ENCODE assay signal across 10 cellular contexts in genomic region chr6:136782021-136782770, GRCh38. TPM values are rescaled to one million over a fixed set of nuclear protein-coding genes. Genes with fewer than 3 reads are reported as not detected.
DNase-seq lines count a peak whose midpoint lies in the region; ATAC-seq and TF ChIP-seq lines count a peak whose summit lies in the region.
"Had no signal": no experiment of that assay in that cellular context is flagged by ENCODE, and none has a peak within 500 bp of the region (broad histone marks: within the 10 kb centered on the region; RNA-seq: fewer than 3 reads in every experiment).

No MANE protein-coding gene starts in this region.

- CTCF ChIA-PET in naive thymus-derived CD4-positive, alpha-beta T cell (lab: Charles Lee) = no interaction called here

- H3K9me3 Mint-ChIP-seq in naive thymus-derived CD4-positive, alpha-beta T cell = no peaks in the 10 kb centered on the region

- H3K9me3 ChIP-seq in naive thymus-derived CD4-positive, alpha-beta T cell (ENCODE audit: control insufficient read depth in 2 of 3, low read length in 3 of 3) = no peaks in the 10 kb centered on the region
- H3K9me3 ChIP-seq: prostate gland had no signal

- peak; percentile 26 for ATAC-seq in naive thymus-derived CD4-positive, alpha-beta T cell
- ATAC-seq in HG02588 (IDR thresholded peaks at IDR 0.05; ENCODE audit: unreplicated experiment) = no peak
- ATAC-seq in GM18909 (IDR thresholded peaks at IDR 0.05; ENCODE audit: poor library complexity, unreplicated experiment) = no peak

- POLR2A ChIA-PET in naive thymus-derived CD4-positive, alpha-beta T cell (lab: Charles Lee) = interaction anchor here (1.1 kb wide), 1 partner anchor 9 kb away, joined by 3 read pairs; no protein-coding TSS in a partner anchor

- in situ Hi-C loops in brain microvascular endothelial cell (cut with HindIII; ENCODE audit: low pct_ligation_motif_present, low sequenced_read_pairs) = no loop called here

- DNase-seq in DMS53 treated with DMSO at 0.1 percent for 48 hours (lab: John Stamatoyannopoulos, UW; ENCODE audit: unreplicated experiment) (peak; percentile 46), NCI-H226 (peak; percentile 59), brain microvascular endothelial cell (no peak), globus pallidus (ENCODE audit: low spot score) (no peak), KG1 (lab: John Stamatoyannopoulos, UW) (no peak)
- no peak for DNase-seq in naive thymus-derived CD4-positive, alpha-beta T cell
- DNase-seq: stimulated activated naive CD4-positive, alpha-beta T cell treated with Interleukin-2 at 50 U/mL for 16 hours had no signal

- no peaks in the 10 kb centered on the region for H3K27me3 Mint-ChIP-seq in naive thymus-derived CD4-positive, alpha-beta T cell

- H3K4me1 ChIP-seq in naive thymus-derived CD4-positive, alpha-beta T cell (ENCODE audit: control insufficient read depth in 2 of 2, insufficient read depth in 2 of 2, low read length in 2 of 2) = peaks cover 27 to 48% of the 10 kb centered on the region in 2 donors

- H3K4me3 Mint-ChIP-seq in naive thymus-derived CD4-positive, alpha-beta T cell = peak overlapping the region in 5 of 10 donors; percentile 6 to 47 (median 30)

- intact Hi-C loops in naive thymus-derived CD4-positive, alpha-beta T cell (cut with micrococcal nuclease) = loop anchor here in 1 of 2 donors (1.0 kb wide), 1 partner anchor 9 kb away; no protein-coding TSS in a partner anchor

- no peaks in the 10 kb centered on the region for H3K36me3 ChIP-seq in brain microvascular endothelial cell (replicated peaks)
- H3K36me3 ChIP-seq in naive thymus-derived CD4-positive, alpha-beta T cell (ENCODE audit: control insufficient read depth in 2 of 3, insufficient read depth in 3 of 3, low read length in 3 of 3) = no peaks in the 10 kb centered on the region
- H3K36me3 ChIP-seq: prostate gland had no signal

- H3K27ac Mint-ChIP-seq in naive thymus-derived CD4-positive, alpha-beta T cell = peak overlapping the region in 6 of 9 donors; percentile 9 to 84 (median 43)

- H3K4me3 ChIP-seq in brain microvascular endothelial cell (ENCODE audit: low read depth, low read length) = no peak overlapping the region
- H3K4me3 ChIP-seq in naive thymus-derived CD4-positive, alpha-beta T cell (ENCODE audit: low read length) = no peak overlapping the region
- H3K4me3 ChIP-seq: prostate gland had no signal

- H3K27me3 ChIP-seq in brain microvascular endothelial cell (replicated peaks) = no peaks in the 10 kb centered on the region
- H3K27me3 ChIP-seq in naive thymus-derived CD4-positive, alpha-beta T cell (ENCODE audit: control insufficient read depth in 2 of 2, insufficient read depth in 2 of 2, low read length in 2 of 2) = no peaks in the 10 kb centered on the region

- H3K4me1 Mint-ChIP-seq in naive thymus-derived CD4-positive, alpha-beta T cell = peaks cover 38 to 64% (median 49%) of the 10 kb centered on the region in 7 donors

- no peak for TF ChIP-seq CTCF in brain microvascular endothelial cell (IDR thresholded peaks at IDR 0.05; ENCODE audit: low read depth, low read length, missing control alignments)

- peaks cover 0 to 30% (median 0%) of the 10 kb centered on the region in 5 donors for H3K36me3 Mint-ChIP-seq in naive thymus-derived CD4-positive, alpha-beta T cell

- peak overlapping the region; percentile 40 for H3K27ac ChIP-seq in brain microvascular endothelial cell
- H3K27ac ChIP-seq in naive thymus-derived CD4-positive, alpha-beta T cell (ENCODE audit: low read depth, low read length) = no peak overlapping the region
- H3K27ac ChIP-seq: prostate gland had no signal

RNA-seq across cellular contexts. Expression of gene MAP3K5, which starts 10.1 kb away (rescaled TPM):
- total RNA-seq in naive thymus-derived CD4-positive, alpha-beta T cell = 10 to 100 TPM; 12.9 to 32.5 (median 14.0) TPM
- 1 to 10 TPM; 2.6 to 3.6 TPM for polyA plus RNA-seq in naive thymus-derived CD4-positive, alpha-beta T cell

RNA-seq across cellular contexts. Expression of gene PEX7, which starts 40.2 kb away (rescaled TPM):
- total RNA-seq in naive thymus-derived CD4-positive, alpha-beta T cell = 1 to 10 TPM; 4.0 to 6.2 (median 5.4) TPM
- polyA plus RNA-seq in naive thymus-derived CD4-positive, alpha-beta T cell = 1 to 10 TPM; 6.1 to 6.6 TPM

Comparison
In these comparisons a context has a peak if more than half of its experiments do, and no peak if none do; other contexts are left out.
1. DNase-seq: peak in DMS53 treated with DMSO at 0.1 percent for 48 hours (single experiment) and NCI-H226 (single experiment); none in brain microvascular endothelial cell (single experiment), naive thymus-derived CD4-positive, alpha-beta T cell (0 of 9), globus pallidus (single experiment) and KG1 (single experiment).